ENCODE assay signal across 8 cellular contexts in genomic region chr15:84658788-84659411, GRCh38. TPM values are rescaled to one million over a fixed set of nuclear protein-coding genes. Genes with fewer than 3 reads are reported as not detected.
DNase-seq lines count a peak whose midpoint lies in the region; ATAC-seq, FAIRE-seq and TF ChIP-seq lines count a peak whose summit lies in the region.

No MANE protein-coding gene starts in this region.

- H3K27ac ChIP-seq in liver (ENCODE audit: low read depth in 1 of 2, low read length in 2 of 2) (peak overlapping the region; percentile 4 to 47), tibial artery (peak overlapping the region; percentile 92)

- no peaks in the 10 kb centered on the region for H3K9me3 Mint-ChIP-seq in activated T-cell treated with anti-CD3 and anti-CD28 coated beads, Interleukin-2, amount 50 U/mL, for 24 hours
- H3K9me3 Mint-ChIP-seq in activated naive CD8-positive, alpha-beta T cell treated with anti-CD3 and anti-CD28 coated beads, Interleukin-2, amount 10 ng/mL, durations not matched to agents 7 days and 5 days, result no peaks in the 10 kb centered on the region

- WGBS in liver, result 54% methylated on average over 7 of the region's 7 CpGs

- no peak for FAIRE-seq in HTR-8/SVneo (lab: Jason Lieb, UNC)

- peak overlapping the region in 1 of 3 donors; percentile 57 for H3K4me3 ChIP-seq in liver (ENCODE audit: low read depth in 1 of 3, low read length in 3 of 3)
- H3K4me3 ChIP-seq in tibial artery, result peak overlapping the region; percentile 67 to 82

- peaks cover 33% of the 10 kb centered on the region for H3K4me1 Mint-ChIP-seq in activated T-cell treated with anti-CD3 and anti-CD28 coated beads, Interleukin-2, amount 50 U/mL, for 24 hours (ENCODE audit: low read depth)
- peaks cover 12% of the 10 kb centered on the region for H3K4me1 Mint-ChIP-seq in activated naive CD8-positive, alpha-beta T cell treated with anti-CD3 and anti-CD28 coated beads, Interleukin-2, amount 10 ng/mL, durations not matched to agents 7 days and 5 days

- H3K27ac Mint-ChIP-seq in activated T-cell treated with anti-CD3 and anti-CD28 coated beads, Interleukin-2, amount 50 U/mL, for 24 hours, result peak overlapping the region; percentile 88
- H3K27ac Mint-ChIP-seq in activated naive CD8-positive, alpha-beta T cell treated with anti-CD3 and anti-CD28 coated beads, Interleukin-2, amount 10 ng/mL, durations not matched to agents 7 days and 5 days, result peak overlapping the region; percentile 73

- TF ChIP-seq CTCF in liver (IDR thresholded peaks at IDR 0.05; ENCODE audit: low read depth, low read length, missing input control) (no peak), tibial artery (IDR thresholded peaks at IDR 0.05) (no peak)

- peaks cover 18% of the 10 kb centered on the region for H3K36me3 Mint-ChIP-seq in activated T-cell treated with anti-CD3 and anti-CD28 coated beads, Interleukin-2, amount 50 U/mL, for 24 hours (ENCODE audit: low read depth)
- peaks cover 4% of the 10 kb centered on the region for H3K36me3 Mint-ChIP-seq in activated naive CD8-positive, alpha-beta T cell treated with anti-CD3 and anti-CD28 coated beads, Interleukin-2, amount 10 ng/mL, durations not matched to agents 7 days and 5 days

- no peak for ATAC-seq in activated naive CD8-positive, alpha-beta T cell treated with anti-CD3 and anti-CD28 coated beads, Interleukin-2, amount 10 ng/mL, durations not matched to agents 7 days and 5 days (ENCODE audit: low read depth)

- POLR2A ChIA-PET in activated naive CD8-positive, alpha-beta T cell treated with anti-CD3 and anti-CD28 coated beads, Interleukin-2, amount 10 ng/mL, durations not matched to agents 7 days and 5 days (lab: Charles Lee), result interaction anchor here (0.9 to 2.0 kb wide), 5 partner anchors 27 to 89 kb away, joined by 3 to 17 read pairs (median 4); partner anchors contain the start of gene SEC11A

- H3K9me3 ChIP-seq in liver (ENCODE audit: control insufficient read depth in 4 of 4, low read length in 3 of 4) (no peaks in the 10 kb centered on the region), tibial artery (no peaks in the 10 kb centered on the region)

- peak; percentile 39 for DNase-seq in activated T-cell treated with anti-CD3 and anti-CD28 coated beads, Interleukin-2, amount 50 U/mL, for 24 hours
- DNase-seq in activated T-cell treated with anti-CD3 and anti-CD28 coated beads, Interleukin-2, amount 50 U/mL, for 48 hours, result no peak
- no peak for DNase-seq in activated naive CD8-positive, alpha-beta T cell treated with anti-CD3 and anti-CD28 coated beads, Interleukin-2, amount 10 ng/mL, durations not matched to agents 7 days and 5 days
- no peak for DNase-seq in tibial artery
- no peak for DNase-seq in HTR-8/SVneo (ENCODE audit: insufficient read length, low spot score)
- DNase-seq in NCI-H2196 treated with DMSO at 0.1 percent for 48 hours (lab: John Stamatoyannopoulos, UW; ENCODE audit: unreplicated experiment), result no peak
- DNase-seq in G401 (ENCODE audit: low spot score), result no peak

- H3K4me1 ChIP-seq in liver (ENCODE audit: control insufficient read depth in 4 of 4, insufficient read depth in 4 of 4, low read length in 3 of 4) (peaks cover 0 to 17% (median 11%) of the 10 kb centered on the region in 4 donors), tibial artery (peaks cover 0 to 28% (median 20%) of the 10 kb centered on the region in 4 donors)

- no peaks in the 10 kb centered on the region for H3K27me3 ChIP-seq in liver (ENCODE audit: control insufficient read depth in 4 of 4, insufficient read depth in 4 of 4, low read length in 3 of 4)
- no peaks in the 10 kb centered on the region for H3K27me3 ChIP-seq in tibial artery

- H3K9ac ChIP-seq in liver (ENCODE audit: low read depth in 1 of 2, low read length in 2 of 2), result peak overlapping the region in 1 of 2 donors; percentile 52

- intact Hi-C loops in tibial artery (cut with DNase I; ENCODE audit: low total_unique reads), result loop anchor here (5.0 kb wide), 3 partner anchors 88 to 268 kb away; partner anchors contain the start of genes ALPK3 and ZNF592

- TF ChIP-seq RAD21 in liver (IDR thresholded peaks at IDR 0.05), result no peak

- H3K4me3 Mint-ChIP-seq in activated T-cell treated with anti-CD3 and anti-CD28 coated beads, Interleukin-2, amount 50 U/mL, for 24 hours, result peak overlapping the region; percentile 75
- peak overlapping the region; percentile 75 for H3K4me3 Mint-ChIP-seq in activated naive CD8-positive, alpha-beta T cell treated with anti-CD3 and anti-CD28 coated beads, Interleukin-2, amount 10 ng/mL, durations not matched to agents 7 days and 5 days

- no peaks in the 10 kb centered on the region for H3K36me3 ChIP-seq in liver (ENCODE audit: control insufficient read depth in 4 of 4, insufficient read depth in 3 of 4, low read depth in 1 of 4, low read length in 3 of 4)
- no peaks in the 10 kb centered on the region for H3K36me3 ChIP-seq in tibial artery

- H3K27me3 Mint-ChIP-seq in activated T-cell treated with anti-CD3 and anti-CD28 coated beads, Interleukin-2, amount 50 U/mL, for 24 hours, result no peaks in the 10 kb centered on the region
- H3K27me3 Mint-ChIP-seq in activated naive CD8-positive, alpha-beta T cell treated with anti-CD3 and anti-CD28 coated beads, Interleukin-2, amount 10 ng/mL, durations not matched to agents 7 days and 5 days, result no peaks in the 10 kb centered on the region

- in situ Hi-C loops in G401 (cut with HindIII; ENCODE audit: low sequenced_read_pairs), result no loop called here

TF ChIP-seq in liver, 16 proteins besides CTCF, POLR2A, EP300 and RAD21 (continues in another document):
- TF ChIP-seq JUND (IDR thresholded peaks at IDR 0.05) (no peak), GABPA (IDR thresholded peaks at IDR 0.05 in 1 of 2, conservative IDR thresholded peaks at IDR 0.05 in 1 of 2) (no peak), MAX (IDR thresholded peaks at IDR 0.05) (no peak), REST (IDR thresholded peaks at IDR 0.05) (no peak), RXRA (IDR thresholded peaks at IDR 0.05) (no peak)
- TF ChIP-seq, protein P1, sequence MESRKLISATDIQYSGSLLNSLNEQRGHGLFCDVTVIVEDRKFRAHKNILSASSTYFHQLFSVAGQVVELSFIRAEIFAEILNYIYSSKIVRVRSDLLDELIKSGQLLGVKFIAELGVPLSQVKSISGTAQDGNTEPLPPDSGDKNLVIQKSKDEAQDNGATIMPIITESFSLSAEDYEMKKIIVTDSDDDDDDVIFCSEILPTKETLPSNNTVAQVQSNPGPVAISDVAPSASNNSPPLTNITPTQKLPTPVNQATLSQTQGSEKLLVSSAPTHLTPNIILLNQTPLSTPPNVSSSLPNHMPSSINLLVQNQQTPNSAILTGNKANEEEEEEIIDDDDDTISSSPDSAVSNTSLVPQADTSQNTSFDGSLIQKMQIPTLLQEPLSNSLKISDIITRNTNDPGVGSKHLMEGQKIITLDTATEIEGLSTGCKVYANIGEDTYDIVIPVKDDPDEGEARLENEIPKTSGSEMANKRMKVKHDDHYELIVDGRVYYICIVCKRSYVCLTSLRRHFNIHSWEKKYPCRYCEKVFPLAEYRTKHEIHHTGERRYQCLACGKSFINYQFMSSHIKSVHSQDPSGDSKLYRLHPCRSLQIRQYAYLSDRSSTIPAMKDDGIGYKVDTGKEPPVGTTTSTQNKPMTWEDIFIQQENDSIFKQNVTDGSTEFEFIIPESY (IDR thresholded peaks at IDR 0.05), result no peak

RNA-seq across cellular contexts. Expression of gene NMB, which starts 0.9 kb away (rescaled TPM):
- total RNA-seq in activated naive CD8-positive, alpha-beta T cell treated with anti-CD3 and anti-CD28 coated beads, Interleukin-2, amount 10 ng/mL, durations not matched to agents 7 days and 5 days, result 1 to 10 TPM; 1.1 to 1.7 TPM
- 1 to 10 TPM in 1 of 2 donors, under 1 TPM in 1; 0.59 to 1.1 TPM for total RNA-seq in liver
- polyA plus RNA-seq in liver, result 1 to 10 TPM; 1.2 to 1.8 TPM
- total RNA-seq in G401 (2014; rRNA removed; shearing (Covaris generic)), result 4.5 and 5.6 TPM in 2 replicates

RNA-seq across cellular contexts. Expression of gene WDR73, which starts 4.8 kb away (rescaled TPM):
- 10 to 100 TPM; 26.8 to 27.9 TPM for total RNA-seq in activated naive CD8-positive, alpha-beta T cell treated with anti-CD3 and anti-CD28 coated beads, Interleukin-2, amount 10 ng/mL, durations not matched to agents 7 days and 5 days
- total RNA-seq in liver, result 10 to 100 TPM in 1 of 2 donors, 1 to 10 TPM in 1; 9.9 to 16.0 TPM
- 10 to 100 TPM in 1 of 2 donors, 1 to 10 TPM in 1; 7.5 to 10.2 TPM for polyA plus RNA-seq in liver
- total RNA-seq in G401 (2014; rRNA removed; shearing (Covaris generic)), result 55.7 and 60.4 TPM in 2 replicates

RNA-seq across cellular contexts. Expression of gene SEC11A, which starts 57.0 kb away (rescaled TPM):
- 10 to 100 TPM; 97.1 to 99.1 TPM for total RNA-seq in activated naive CD8-positive, alpha-beta T cell treated with anti-CD3 and anti-CD28 coated beads, Interleukin-2, amount 10 ng/mL, durations not matched to agents 7 days and 5 days
- 10 to 100 TPM; 72.9 to 90.2 TPM for total RNA-seq in liver
- polyA plus RNA-seq in liver, result 10 to 100 TPM; 56.7 to 69.8 TPM
- total RNA-seq in G401 (2014; rRNA removed; shearing (Covaris generic)), result 350 and 354 TPM in 2 replicates

RNA-seq across cellular contexts. Expression of gene ZSCAN2, which starts 58.1 kb away (rescaled TPM):
- total RNA-seq in activated naive CD8-positive, alpha-beta T cell treated with anti-CD3 and anti-CD28 coated beads, Interleukin-2, amount 10 ng/mL, durations not matched to agents 7 days and 5 days, result 10 to 100 TPM in 1 of 2 experiments, 1 to 10 TPM in 1; 9.6 to 10.9 TPM
- 10 to 100 TPM in 1 of 2 donors, 1 to 10 TPM in 1; 6.9 to 11.0 TPM for total RNA-seq in liver
- 1 to 10 TPM; 5.4 to 9.0 TPM for polyA plus RNA-seq in liver
- total RNA-seq in G401 (2014; rRNA removed; shearing (Covaris generic)), result 11.9 and 17.6 TPM in 2 replicates
